12 cellular contexts compared by ENCODE assay signal in the genomic region with DNA sequence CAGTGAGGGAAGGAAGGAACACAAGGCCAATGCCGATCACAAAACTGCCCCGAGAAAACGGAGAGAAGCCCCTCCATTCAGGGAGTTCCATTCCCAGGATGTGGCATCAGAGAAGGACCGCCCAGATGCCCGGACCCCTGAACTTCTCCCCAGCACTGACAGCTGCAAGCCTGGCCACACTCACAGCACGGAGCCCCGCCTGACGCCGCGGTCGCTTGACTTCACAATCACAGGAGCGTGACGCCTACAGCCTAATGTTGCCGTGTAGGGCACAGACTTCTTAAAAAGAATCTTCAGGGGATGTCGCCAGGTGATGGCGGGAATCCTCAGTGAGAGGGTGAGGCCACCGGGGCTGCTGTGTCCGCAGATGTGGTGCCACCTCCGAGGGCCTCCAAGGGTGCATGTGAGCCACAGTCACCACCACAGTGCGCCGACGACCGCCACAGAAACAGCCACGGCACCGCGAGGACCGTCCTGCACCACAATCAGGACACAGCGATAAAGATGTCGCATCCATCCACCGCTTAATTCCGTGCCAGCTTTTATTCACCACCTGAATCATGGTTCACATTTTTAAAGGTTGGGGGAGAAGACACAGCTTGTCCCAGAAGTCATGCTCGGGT.
A peak's percentile ranks its signal among the peaks of the same experiment; 100 is the strongest.
DNase-seq lines count a peak whose midpoint lies in the region; ATAC-seq and TF ChIP-seq lines count a peak whose summit lies in the region.
"Had no signal": no experiment of that assay in that cellular context is flagged by ENCODE, and none has a peak within 500 bp of the region (broad histone marks: within the 10 kb centered on the region; RNA-seq: fewer than 3 reads in every experiment).

No MANE protein-coding gene starts in this region.

- H3K4ac ChIP-seq in H9 (ENCODE audit: low read depth, low read length): no peak overlapping the region

- H3K23ac ChIP-seq in H9 (ENCODE audit: insufficient read length, low read depth, low read length): no peak overlapping the region

- no peak overlapping the region for H4K5ac ChIP-seq in H9 (ENCODE audit: insufficient read length, low read depth, low read length)

- no peak overlapping the region for H2AFZ ChIP-seq in H9 (ENCODE audit: low read length)

- no peak overlapping the region for H3K27ac ChIP-seq in H9 (ENCODE audit: insufficient read length, low read depth, low read length)
- H3K27ac ChIP-seq in spleen: no peak overlapping the region

- H3K9me3 Mint-ChIP-seq in H9: no peaks in the 10 kb centered on the region; a peak in 1 of 5 replicates
- H3K9me3 Mint-ChIP-seq: CD4-positive, alpha-beta T cell had no signal

- H3K27me3 ChIP-seq in H9 (ENCODE audit: insufficient read depth, low read length) (no peaks in the 10 kb centered on the region), spleen (replicated peaks in 1 of 7) (peaks cover 0 to 44% (median 0%) of the 10 kb centered on the region in 7 donors), MG63 (no peaks in the 10 kb centered on the region)

- H2BK15ac ChIP-seq in H9 (ENCODE audit: low read depth, low read length): no peak overlapping the region

- H2BK20ac ChIP-seq in H9 (ENCODE audit: low read depth, low read length, poor library complexity, severe bottlenecking): no peak overlapping the region

- H3K4me1 Mint-ChIP-seq in H9: no peaks in the 10 kb centered on the region

- H3K4me3 ChIP-seq in spleen: no peak overlapping the region
- H3K4me3 ChIP-seq in MG63: no peak overlapping the region

- TF ChIP-seq POLR2A in spleen (IDR thresholded peaks at IDR 0.05): no peak

- no peak overlapping the region for H2BK120ac ChIP-seq in H9 (ENCODE audit: low read depth, low read length, poor library complexity, severe bottlenecking)

- H3K79me1 ChIP-seq in H9 (ENCODE audit: insufficient read depth, low read depth, low read length, poor library complexity, severe bottlenecking): no peaks in the 10 kb centered on the region

- H3K27ac Mint-ChIP-seq in H9: no peak overlapping the region; a peak in 2 of 7 replicates
- H3K27ac Mint-ChIP-seq: CD4-positive, alpha-beta T cell had no signal

- no peaks in the 10 kb centered on the region for H4K20me1 ChIP-seq in H9 (ENCODE audit: control insufficient read depth, insufficient read depth, insufficient read length)

- TF ChIP-seq CTCF in H9 (conservative IDR thresholded peaks at IDR 0.05) (no peak), spleen (IDR thresholded peaks at IDR 0.05 in 8 of 11, conservative IDR thresholded peaks at IDR 0.05 in 3 of 11) (no peak)

- H3K14ac ChIP-seq in H9 (ENCODE audit: insufficient read depth, low read length): no peak overlapping the region

- no peak for ATAC-seq in left lobe of liver
- ATAC-seq: HCT116 had no signal

- H3K36me3 Mint-ChIP-seq in H9 (ENCODE audit: insufficient read depth in 1 of 3, low read depth in 3 of 3): no peaks in the 10 kb centered on the region; a peak in 1 of 7 replicates

- H3K4me3 Mint-ChIP-seq in H9: no peak overlapping the region
- H3K4me3 Mint-ChIP-seq: CD4-positive, alpha-beta T cell had no signal

- H2BK12ac ChIP-seq in H9 (ENCODE audit: insufficient read length, low read depth, low read length): no peak overlapping the region

- H3K23me2 ChIP-seq in H9 (ENCODE audit: insufficient read length, low read depth, low read length, poor library complexity, severe bottlenecking): no peaks in the 10 kb centered on the region

- no peak overlapping the region for H3K18ac ChIP-seq in H9 (ENCODE audit: insufficient read length, low read depth, low read length)

- WGBS in H9 (ENCODE audit: extremely low coverage, insufficient read length, low lambda C conversion rate): no CpG with 5 or more reads among the region's 32 CpGs
- 89 to 92% (median 90%) methylated on average over 29 to 32 of the region's 32 CpGs for WGBS in spleen, 5 donors

- H3K4me1 ChIP-seq in H9 (ENCODE audit: insufficient read depth, low read length): no peaks in the 10 kb centered on the region
- no peaks in the 10 kb centered on the region for H3K4me1 ChIP-seq in spleen

- H3K36me3 ChIP-seq in spleen (no peaks in the 10 kb centered on the region), MG63 (no peaks in the 10 kb centered on the region)

- no peak overlapping the region for H3T11ph ChIP-seq in H9 (ENCODE audit: low read length)

- H2BK5ac ChIP-seq in H9 (ENCODE audit: insufficient read length, low read length): no peak overlapping the region

- H3K56ac ChIP-seq in H9 (ENCODE audit: insufficient read length, low read depth, low read length): no peak overlapping the region

- peak; percentile 10 for DNase-seq in DMS79 (lab: John Stamatoyannopoulos, UW)
- peak; percentile 24 for DNase-seq in H9
- DNase-seq in left lobe of liver (ENCODE audit: low spot score): peak; percentile 33
- peak; percentile 59 for DNase-seq in spleen
- DNase-seq in putamen (ENCODE audit: low spot score): no peak
- no peak for DNase-seq in NK-92 (lab: John Stamatoyannopoulos, UW; ENCODE audit: unreplicated experiment)
- DNase-seq in MG63: no peak
- DNase-seq: CD4-positive, alpha-beta T cell; NCI-H1930; NCI-H69; NK-92 treated with Interleukin-12 subunit alpha and Interleukin-12 subunit beta, amount 100 ng/mL, for 24 hours had no signal

- intact Hi-C loops in spleen (cut with DNase I; ENCODE audit: low total_unique reads): no loop called here

- no peak overlapping the region for H4K8ac ChIP-seq in H9 (replicated peaks; ENCODE audit: insufficient read length, low read depth, low read length)

- peaks cover 26% of the 10 kb centered on the region for H3K27me3 Mint-ChIP-seq in H9 (ENCODE audit: low read depth)

- H3K9me3 ChIP-seq in H9 (ENCODE audit: control insufficient read depth, low read depth, low read length) (no peaks in the 10 kb centered on the region), spleen (peaks cover 0 to 6% (median 0%) of the 10 kb centered on the region in 8 donors), MG63 (no peaks in the 10 kb centered on the region)

- H4K91ac ChIP-seq in H9 (ENCODE audit: insufficient read length, low read depth, low read length): no peak overlapping the region

- no peak overlapping the region for H3K9ac ChIP-seq in H9 (ENCODE audit: extremely low read depth, insufficient read length, low read length)

- H3K79me2 ChIP-seq in H9 (ENCODE audit: insufficient read depth, low read length): no peaks in the 10 kb centered on the region

- H3K4me2 ChIP-seq in H9 (ENCODE audit: insufficient read depth, insufficient read length, low read length): no peak overlapping the region

- H2AK5ac ChIP-seq in H9 (ENCODE audit: insufficient read length, low read length): no peak overlapping the region

Comparison
In these comparisons a context has a peak if more than half of its experiments do, and no peak if none do; other contexts are left out.
1. DNase-seq: peak in DMS79 (single experiment), H9 (single experiment), left lobe of liver (single experiment) and spleen (single experiment); none in putamen (single experiment), NK-92 (single experiment) and MG63 (single experiment).